21 cellular contexts compared by ENCODE assay signal in genomic region chr20:17909745-17910345, GRCh38. TPM values are rescaled to one million over a fixed set of nuclear protein-coding genes. Genes with fewer than 3 reads are reported as not detected.
DNase-seq lines count a peak whose midpoint lies in the region; ATAC-seq and TF ChIP-seq lines count a peak whose summit lies in the region.
"Had no signal": no experiment of that assay in that cellular context is flagged by ENCODE, and none has a peak within 500 bp of the region (broad histone marks: within the 10 kb centered on the region; RNA-seq: fewer than 3 reads in every experiment).

No MANE protein-coding gene starts in this region.

- ATAC-seq in lower lobe of right lung: no peak
- ATAC-seq in HG02840 (IDR thresholded peaks at IDR 0.05; ENCODE audit: low FRiP score, unreplicated experiment): no peak
- ATAC-seq in activated T-cell treated with anti-CD3 and anti-CD28 coated beads, Interleukin-2, amount 50 U/mL, for 72 hours (replicated peaks in 1 of 2): no peak
- ATAC-seq: stimulated activated naive B cell treated with anti-CD40 and anti-IgM and Interleukin-4, amounts not matched to agents 10 μg/mL and 1 μg/mL and 100 μg/mL, for 72 hours had no signal

- in situ Hi-C loops in GM23248 (cut with MboI): loop anchor here (10.0 kb wide), 1 partner anchor 375 kb away; the partner anchor contains the start of gene BFSP1

- H3K9me3 ChIP-seq in GM23248 (ENCODE audit: low read depth) (no peaks in the 10 kb centered on the region), lower lobe of right lung (no peaks in the 10 kb centered on the region), stomach smooth muscle (ENCODE audit: control insufficient read depth in 2 of 2, low read length in 2 of 2) (no peaks in the 10 kb centered on the region)
- H3K9me3 ChIP-seq: Caco-2, neutrophil had no signal

- H3K4me3 Mint-ChIP-seq in activated T-cell treated with anti-CD3 and anti-CD28 coated beads, Interleukin-2, amount 50 U/mL, for 72 hours: no peak overlapping the region
- H3K4me3 Mint-ChIP-seq: activated naive CD4-positive, alpha-beta T cell treated with anti-CD3 and anti-CD28 coated beads for 36 hours; brain; IgD-negative memory B cell; stimulated activated naive B cell treated with anti-CD40 and anti-IgM and Interleukin-4, amounts not matched to agents 10 μg/mL and 1 μg/mL and 100 μg/mL, for 72 hours had no signal

- H3K27ac ChIP-seq in GM23248 (peak overlapping the region; percentile 52), lower lobe of right lung (peak overlapping the region; percentile 43), stomach smooth muscle (ENCODE audit: low read length) (peak overlapping the region; percentile 58)
- H3K27ac ChIP-seq: neutrophil had no signal

- no peaks in the 10 kb centered on the region for H3K9me3 Mint-ChIP-seq in activated T-cell treated with anti-CD3 and anti-CD28 coated beads, Interleukin-2, amount 50 U/mL, for 72 hours
- H3K9me3 Mint-ChIP-seq: activated naive CD4-positive, alpha-beta T cell treated with anti-CD3 and anti-CD28 coated beads for 36 hours; stimulated activated naive B cell treated with anti-CD40 and anti-IgM and Interleukin-4, amounts not matched to agents 10 μg/mL and 1 μg/mL and 100 μg/mL, for 72 hours had no signal

- no peak overlapping the region for H3K27ac Mint-ChIP-seq in activated T-cell treated with anti-CD3 and anti-CD28 coated beads, Interleukin-2, amount 50 U/mL, for 72 hours
- H3K27ac Mint-ChIP-seq: activated naive CD4-positive, alpha-beta T cell treated with anti-CD3 and anti-CD28 coated beads for 36 hours; IgD-negative memory B cell; stimulated activated naive B cell treated with anti-CD40 and anti-IgM and Interleukin-4, amounts not matched to agents 10 μg/mL and 1 μg/mL and 100 μg/mL, for 72 hours had no signal

- intact Hi-C loops in lower lobe of right lung (cut with DNase I): no loop called here

- H3K4me1 ChIP-seq in GM23248 (ENCODE audit: insufficient read depth): peaks cover 37% of the 10 kb centered on the region
- H3K4me1 ChIP-seq in lower lobe of right lung: peaks cover 29% of the 10 kb centered on the region
- peaks cover 16% of the 10 kb centered on the region for H3K4me1 ChIP-seq in stomach smooth muscle (ENCODE audit: control insufficient read depth, insufficient read depth, low read length)
- H3K4me1 ChIP-seq: Caco-2 had no signal

- peaks cover 37% of the 10 kb centered on the region for H3F3A ChIP-seq in GM23248 (ENCODE audit: insufficient read depth)

- no peak overlapping the region for H3K4me2 ChIP-seq in GM23248 (ENCODE audit: unreplicated experiment)

- H3K79me2 ChIP-seq in GM23248 (ENCODE audit: insufficient read depth): no peaks in the 10 kb centered on the region

- 0 out of 2 replicates have a peak overlapping the region, but pooled peaks have one; percentile 3 for H3K9ac ChIP-seq in GM23248
- H3K9ac ChIP-seq in stomach smooth muscle (ENCODE audit: low read length in 2 of 2): peak overlapping the region in 1 of 2 donors; percentile 21

- H2AFZ ChIP-seq in GM23248: no peak overlapping the region

- H3K27me3 ChIP-seq in GM23248 (replicated peaks; ENCODE audit: insufficient read depth) (no peaks in the 10 kb centered on the region), lower lobe of right lung (ENCODE audit: low read depth) (no peaks in the 10 kb centered on the region), stomach smooth muscle (ENCODE audit: control insufficient read depth in 1 of 2, insufficient read depth in 2 of 2, low read length in 2 of 2) (no peaks in the 10 kb centered on the region)
- H3K27me3 ChIP-seq: neutrophil had no signal

- DNase-seq in GM23248 (peak; percentile 62), fibroblast of pulmonary artery (ENCODE audit: low read depth) (peak; percentile 35), lower lobe of right lung (no peak), NCI-H345 treated with DMSO at 0.1 percent for 48 hours (lab: John Stamatoyannopoulos, UW; ENCODE audit: unreplicated experiment) (no peak)
- no peak for DNase-seq in activated T-cell treated with anti-CD3 and anti-CD28 coated beads, Interleukin-2, amount 50 U/mL, for 72 hours
- DNase-seq in activated naive CD4-positive, alpha-beta T cell treated with Interleukin-2 at 50 U/mL for 16 hours: no peak
- DNase-seq: activated CD4-positive, CD25-positive, alpha-beta regulatory T cell treated with anti-CD3 and anti-CD28 coated beads, Interleukin-2, amount 50 U/mL, for 72 hours; activated CD8-positive, alpha-beta memory T cell treated with anti-CD3 and anti-CD28 coated beads, Interleukin-2, amount 50 U/mL, for 4 hours; activated naive CD4-positive, alpha-beta T cell treated with anti-CD3 and anti-CD28 coated beads for 36 hours; AML-193; Caco-2; GDM1; NCI-H1092; small intestine; stimulated activated naive B cell treated with anti-CD40 and anti-IgM and Interleukin-4, amounts not matched to agents 10 μg/mL and 1 μg/mL and 100 μg/mL, for 72 hours; T-helper 2 cell had no signal

- peaks cover 24% of the 10 kb centered on the region for H3K27me3 Mint-ChIP-seq in activated T-cell treated with anti-CD3 and anti-CD28 coated beads, Interleukin-2, amount 50 U/mL, for 72 hours (ENCODE audit: low read depth)
- H3K27me3 Mint-ChIP-seq: brain had no signal

- H3K4me3 ChIP-seq in GM23248 (no peak overlapping the region), fibroblast of pulmonary artery (replicated peaks; ENCODE audit: low read depth, low read length) (no peak overlapping the region), lower lobe of right lung (no peak overlapping the region), stomach smooth muscle (ENCODE audit: low read length in 2 of 2) (no peak overlapping the region)

- no peak for TF ChIP-seq CTCF in fibroblast of pulmonary artery (IDR thresholded peaks at IDR 0.05; ENCODE audit: low read length, missing control alignments)
- no peak for TF ChIP-seq CTCF in lower lobe of right lung (IDR thresholded peaks at IDR 0.05)

- no peaks in the 10 kb centered on the region for H3K36me3 Mint-ChIP-seq in activated T-cell treated with anti-CD3 and anti-CD28 coated beads, Interleukin-2, amount 50 U/mL, for 72 hours (ENCODE audit: insufficient read depth in 2 of 2)
- H3K36me3 Mint-ChIP-seq: brain; stimulated activated naive B cell treated with anti-CD40 and anti-IgM and Interleukin-4, amounts not matched to agents 10 μg/mL and 1 μg/mL and 100 μg/mL, for 72 hours had no signal

- no peaks in the 10 kb centered on the region for H4K20me1 ChIP-seq in GM23248 (ENCODE audit: insufficient read depth)

- WGBS in GM23248 (ENCODE audit: low coverage in 1 of 2, low lambda C conversion rate in 2 of 2, missing lambda C conversion rate in 2 of 2), 2 experiments: 72 to 75% methylated on average over 5 of the region's 5 CpGs

- H3K9me2 ChIP-seq in GM23248 (ENCODE audit: insufficient read depth): no peaks in the 10 kb centered on the region

- H3K36me3 ChIP-seq in GM23248 (ENCODE audit: low read depth) (no peaks in the 10 kb centered on the region), lower lobe of right lung (no peaks in the 10 kb centered on the region), stomach smooth muscle (ENCODE audit: control insufficient read depth in 2 of 2, insufficient read depth in 2 of 2, low read length in 2 of 2) (no peaks in the 10 kb centered on the region)
- H3K36me3 ChIP-seq: neutrophil had no signal

- no peaks in the 10 kb centered on the region for H3K4me1 Mint-ChIP-seq in activated T-cell treated with anti-CD3 and anti-CD28 coated beads, Interleukin-2, amount 50 U/mL, for 72 hours (ENCODE audit: low read depth)
- H3K4me1 Mint-ChIP-seq: IgD-negative memory B cell had no signal

RNA-seq across cellular contexts. Expression of gene SNX5, which starts 58.7 kb away (rescaled TPM):
- total RNA-seq in GM23248 (2014; rRNA removed; shearing (Covaris generic)): 65.2 and 67.0 TPM in 2 replicates
- polyA plus RNA-seq in GM23248 (2016; fragmentation: Nextera tagmentation; extraction: Ambion mirVana): 70.7 and 75.7 TPM in 2 replicates
- total RNA-seq in lower lobe of right lung: 102 TPM
- 100 to 1,000 TPM; 207 to 208 TPM for total RNA-seq in activated T-cell treated with anti-CD3 and anti-CD28 coated beads, Interleukin-2, amount 50 U/mL, for 72 hours

RNA-seq across cellular contexts. Expression of gene MGME1, which starts 59.0 kb away (rescaled TPM):
- 4.6 and 5.6 TPM in 2 replicates for total RNA-seq in GM23248 (2014; rRNA removed; shearing (Covaris generic))
- polyA plus RNA-seq in GM23248 (2016; fragmentation: Nextera tagmentation; extraction: Ambion mirVana): 10.4 and 11.5 TPM in 2 replicates
- total RNA-seq in lower lobe of right lung: 11.3 TPM
- total RNA-seq in activated T-cell treated with anti-CD3 and anti-CD28 coated beads, Interleukin-2, amount 50 U/mL, for 72 hours: 10 to 100 TPM; 41.1 to 47.0 TPM

Comparison
In these comparisons a context has a peak if more than half of its experiments do, and no peak if none do; other contexts are left out.
1. DNase-seq: peak in GM23248 (single experiment) and fibroblast of pulmonary artery (single experiment); none in lower lobe of right lung (single experiment), activated T-cell treated with anti-CD3 and anti-CD28 coated beads, Interleukin-2, amount 50 U/mL, for 72 hours (0 of 2), activated naive CD4-positive, alpha-beta T cell treated with Interleukin-2 at 50 U/mL for 16 hours (single experiment) and NCI-H345 treated with DMSO at 0.1 percent for 48 hours (single experiment).
2. Peak in every context shown above with its lines, with median percentiles within 50 percentile points of each other: H3K27ac ChIP-seq.